15 cellular contexts compared by ENCODE assay signal in the genomic region with DNA sequence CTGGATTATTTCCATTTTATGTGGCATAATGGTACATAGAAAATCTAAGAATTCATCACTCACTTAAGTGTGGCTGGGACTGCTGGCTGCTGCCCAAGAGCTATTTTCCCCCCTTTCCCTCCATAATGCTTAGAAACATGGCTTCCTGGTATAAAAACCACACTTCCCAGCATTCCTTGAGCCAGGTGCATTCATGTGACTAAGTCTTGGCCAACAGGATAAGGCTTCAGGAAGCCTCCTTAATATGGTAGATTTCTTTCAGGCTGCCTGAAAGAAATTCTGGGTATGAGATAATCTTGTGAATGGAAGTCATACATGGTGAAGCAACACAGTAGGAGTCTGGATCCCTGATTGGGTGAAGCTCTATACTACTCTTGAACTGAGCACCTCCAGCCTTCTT.
DNase-seq lines count a peak whose midpoint lies in the region; ATAC-seq and TF ChIP-seq lines count a peak whose summit lies in the region.
"Had no signal": no experiment of that assay in that cellular context is flagged by ENCODE, and none has a peak within 500 bp of the region (broad histone marks: within the 10 kb centered on the region; RNA-seq: fewer than 3 reads in every experiment).

No MANE protein-coding gene starts in this region.

- H3K27me3 ChIP-seq in mammary epithelial cell (ENCODE audit: insufficient read depth, low read length): no peaks in the 10 kb centered on the region
- H3K27me3 ChIP-seq: adrenal gland, SJSA1, upper lobe of left lung had no signal

- H3K4me1 Mint-ChIP-seq in MCF 10A (ENCODE audit: insufficient read depth, unreplicated experiment): peaks cover 5% of the 10 kb centered on the region
- no peaks in the 10 kb centered on the region for H3K4me1 Mint-ChIP-seq in T-helper 2 cell treated with Interferon-gamma antibody and Interleukin-4, amounts not matched to agents 5 μg/mL and 100 μg/mL, for 36 hours (ENCODE audit: low read depth)
- H3K4me1 Mint-ChIP-seq in activated T-cell treated with anti-CD3 and anti-CD28 coated beads, Interleukin-2, amount 50 U/mL, for 24 hours (ENCODE audit: low read depth): peaks cover 12% of the 10 kb centered on the region

- dilution Hi-C loops in mammary epithelial cell (cut with HindIII; ENCODE audit: low sequenced_read_pairs): no loop called here

- no peak for ATAC-seq in HG02970 (IDR thresholded peaks at IDR 0.05; ENCODE audit: low FRiP score, unreplicated experiment)

- TF ChIP-seq CTCF in mammary epithelial cell (conservative IDR thresholded peaks at IDR 0.05 in 1 of 2, IDR thresholded peaks at IDR 0.05 in 1 of 2; ENCODE audit: extremely low read depth in 1 of 2, insufficient read depth in 1 of 2, low read depth in 1 of 2, low read length in 2 of 2): no peak
- TF ChIP-seq CTCF in MCF 10A (IDR thresholded peaks at IDR 0.05; ENCODE audit: unreplicated experiment): no peak
- TF ChIP-seq CTCF in OCI-LY7 (conservative IDR thresholded peaks at IDR 0.05; ENCODE audit: low read length): no peak

- H4K20me1 ChIP-seq in mammary epithelial cell (ENCODE audit: insufficient read depth, low read length) (no peaks in the 10 kb centered on the region), OCI-LY7 (ENCODE audit: insufficient read depth, low read length) (no peaks in the 10 kb centered on the region; the same call in 1 of the 2 replicates)

- H3K9ac ChIP-seq in mammary epithelial cell (ENCODE audit: insufficient read depth, low read length): no peak overlapping the region

- peaks cover 7% of the 10 kb centered on the region for H3K79me2 ChIP-seq in mammary epithelial cell (ENCODE audit: insufficient read depth, low read length)
- H3K79me2 ChIP-seq in OCI-LY7 (ENCODE audit: insufficient read depth, low read depth, low read length): no peaks in the 10 kb centered on the region

- H3K36me3 Mint-ChIP-seq in MCF 10A (ENCODE audit: insufficient read depth, unreplicated experiment): peaks cover 6% of the 10 kb centered on the region
- no peaks in the 10 kb centered on the region for H3K36me3 Mint-ChIP-seq in T-helper 2 cell treated with Interferon-gamma antibody and Interleukin-4, amounts not matched to agents 5 μg/mL and 100 μg/mL, for 36 hours (ENCODE audit: low read depth)
- peaks cover 7% of the 10 kb centered on the region for H3K36me3 Mint-ChIP-seq in activated T-cell treated with anti-CD3 and anti-CD28 coated beads, Interleukin-2, amount 50 U/mL, for 24 hours (ENCODE audit: low read depth)

- no peaks in the 10 kb centered on the region for H3K4me1 ChIP-seq in mammary epithelial cell (ENCODE audit: insufficient read depth, low read length)
- H3K4me1 ChIP-seq in OCI-LY7 (ENCODE audit: insufficient read depth, low read length, poor library complexity, severe bottlenecking): no peaks in the 10 kb centered on the region
- H3K4me1 ChIP-seq: SJSA1, upper lobe of left lung had no signal

- H3K36me3 ChIP-seq in mammary epithelial cell (ENCODE audit: insufficient read depth, low read length) (no peaks in the 10 kb centered on the region), OCI-LY7 (ENCODE audit: insufficient read depth, low read length) (no peaks in the 10 kb centered on the region; the same call in 1 of the 2 replicates)
- H3K36me3 ChIP-seq: adrenal gland, SJSA1, upper lobe of left lung had no signal

- no peak overlapping the region for H3K27ac Mint-ChIP-seq in MCF 10A (ENCODE audit: low read depth, unreplicated experiment)
- H3K27ac Mint-ChIP-seq in T-helper 2 cell treated with Interferon-gamma antibody and Interleukin-4, amounts not matched to agents 5 μg/mL and 100 μg/mL, for 36 hours: no peak overlapping the region
- no peak overlapping the region for H3K27ac Mint-ChIP-seq in activated T-cell treated with anti-CD3 and anti-CD28 coated beads, Interleukin-2, amount 50 U/mL, for 24 hours

- in situ Hi-C loops in mammary epithelial cell (cut with MboI; ENCODE audit: low sequenced_read_pairs in 2 of 2): no loop called here

- TF ChIP-seq POLR2A in erythroblast (IDR thresholded peaks at IDR 0.05; ENCODE audit: low read length): no peak

- no peaks in the 10 kb centered on the region for H3K27me3 Mint-ChIP-seq in MCF 10A (ENCODE audit: insufficient read depth, unreplicated experiment)
- H3K27me3 Mint-ChIP-seq in T-helper 2 cell treated with Interferon-gamma antibody and Interleukin-4, amounts not matched to agents 5 μg/mL and 100 μg/mL, for 36 hours (ENCODE audit: low read depth): peaks cover 2% of the 10 kb centered on the region
- no peaks in the 10 kb centered on the region for H3K27me3 Mint-ChIP-seq in activated T-cell treated with anti-CD3 and anti-CD28 coated beads, Interleukin-2, amount 50 U/mL, for 24 hours

- BruUV-seq in mammary epithelial cell (replicated peaks; lab: Mats Ljungman, UMichigan): no TSS peak
- BruUV-seq in MCF 10A (replicated peaks; lab: Mats Ljungman, UMichigan): no TSS peak
- BruUV-seq in OCI-LY7 (replicated peaks; lab: Mats Ljungman, UMichigan): no TSS peak

- H2AFZ ChIP-seq in mammary epithelial cell (ENCODE audit: low read depth, low read length) (no peak overlapping the region), OCI-LY7 (ENCODE audit: low read length) (no peak overlapping the region)

- H3K9me3 ChIP-seq in mammary epithelial cell (replicated peaks; ENCODE audit: insufficient read depth, low read length) (no peaks in the 10 kb centered on the region), OCI-LY7 (ENCODE audit: low read length) (no peaks in the 10 kb centered on the region)
- H3K9me3 ChIP-seq: adrenal gland, SJSA1, upper lobe of left lung had no signal

- H3K4me3 Mint-ChIP-seq in MCF 10A (ENCODE audit: unreplicated experiment): no peak overlapping the region
- no peak overlapping the region for H3K4me3 Mint-ChIP-seq in T-helper 2 cell treated with Interferon-gamma antibody and Interleukin-4, amounts not matched to agents 5 μg/mL and 100 μg/mL, for 36 hours
- H3K4me3 Mint-ChIP-seq in activated T-cell treated with anti-CD3 and anti-CD28 coated beads, Interleukin-2, amount 50 U/mL, for 24 hours: no peak overlapping the region

- H3K4me2 ChIP-seq in mammary epithelial cell (ENCODE audit: insufficient read depth, low read depth, low read length) (no peak overlapping the region), OCI-LY7 (ENCODE audit: low read length) (no peak overlapping the region)

- H3K4me3 ChIP-seq in mammary epithelial cell (replicated peaks in 1 of 3; ENCODE audit: insufficient read depth in 1 of 3, low read depth in 2 of 3, low read length in 3 of 3): no peak overlapping the region
- no peak overlapping the region for H3K4me3 ChIP-seq in OCI-LY7 (ENCODE audit: low read depth, low read length, poor library complexity, severe bottlenecking)
- H3K4me3 ChIP-seq: adrenal gland, SJSA1, upper lobe of left lung had no signal

- intact Hi-C loops in mammary epithelial cell (cut with micrococcal nuclease): no loop called here
- intact Hi-C loops in MCF 10A (cut with micrococcal nuclease): no loop called here
- intact Hi-C loops in OCI-LY7 (cut with micrococcal nuclease; ENCODE audit: unreplicated experiment): no loop called here

- H3K9me3 Mint-ChIP-seq in MCF 10A (ENCODE audit: unreplicated experiment): no peaks in the 10 kb centered on the region
- H3K9me3 Mint-ChIP-seq in T-helper 2 cell treated with Interferon-gamma antibody and Interleukin-4, amounts not matched to agents 5 μg/mL and 100 μg/mL, for 36 hours: no peaks in the 10 kb centered on the region
- H3K9me3 Mint-ChIP-seq in activated T-cell treated with anti-CD3 and anti-CD28 coated beads, Interleukin-2, amount 50 U/mL, for 24 hours: no peaks in the 10 kb centered on the region

- H3K9me2 ChIP-seq in OCI-LY7 (ENCODE audit: insufficient read depth, low read length): no peaks in the 10 kb centered on the region

- H3K27ac ChIP-seq in mammary epithelial cell (ENCODE audit: insufficient read depth, low read depth, low read length) (no peak overlapping the region), OCI-LY7 (ENCODE audit: low read depth, low read length, poor library complexity, severe bottlenecking) (no peak overlapping the region)
- H3K27ac ChIP-seq: adrenal gland, SJSA1, upper lobe of left lung had no signal

- DNase-seq in mammary epithelial cell (peak; percentile 3), MCF 10A (ENCODE audit: unreplicated experiment) (no peak), OCI-LY7 (ENCODE audit: low spot score) (peak; percentile 8), erythroblast (lab: John Stamatoyannopoulos, UW) (peak; percentile 7 to 18), NCI-H2196 (lab: John Stamatoyannopoulos, UW; ENCODE audit: unreplicated experiment) (no peak)
- no peak for DNase-seq in T-helper 2 cell treated with Interferon-gamma antibody and Interleukin-4, amounts not matched to agents 5 μg/mL and 100 μg/mL, for 36 hours (ENCODE audit: low spot score)
- no peak for DNase-seq in activated T-cell treated with anti-CD3 and anti-CD28 coated beads, Interleukin-2, amount 50 U/mL, for 24 hours
- DNase-seq: adrenal gland; NCI-H1092; NCI-H526; posterior cingulate gyrus; stimulated activated CD8-positive, alpha-beta memory T cell treated with anti-CD3 and anti-CD28 coated beads, Interleukin-4, amount 100 ng/mL, for 48 hours; upper lobe of left lung had no signal

- POLR2A ChIA-PET in MCF 10A (lab: Yijun Ruan, JAX) (interaction anchor here (1.5 kb wide), 1 partner anchor 12 kb away, joined by 3 read pairs; no protein-coding TSS in a partner anchor), OCI-LY7 (lab: Charles Lee) (no interaction called here)

- CTCF ChIA-PET in mammary epithelial cell (lab: Charles Lee; ENCODE audit: low non-redundant PET): no interaction called here
- CTCF ChIA-PET in MCF 10A (lab: Yijun Ruan, JAX): interaction anchor here (4.0 kb wide), 1 partner anchor 18 kb away, joined by 18 read pairs; no protein-coding TSS in a partner anchor
- CTCF ChIA-PET in OCI-LY7 (lab: Charles Lee; ENCODE audit: unreplicated experiment): no interaction called here

Comparison
In these comparisons a context has a peak if more than half of its experiments do, and no peak if none do; other contexts are left out.
1. DNase-seq: peak in mammary epithelial cell (single experiment), OCI-LY7 (single experiment) and erythroblast (2 of 2); none in MCF 10A (single experiment), T-helper 2 cell treated with Interferon-gamma antibody and Interleukin-4, amounts not matched to agents 5 μg/mL and 100 μg/mL, for 36 hours (single experiment), activated T-cell treated with anti-CD3 and anti-CD28 coated beads, Interleukin-2, amount 50 U/mL, for 24 hours (single experiment) and NCI-H2196 (single experiment).